ENCODE assay signal across 8 cellular contexts in the genomic region with DNA sequence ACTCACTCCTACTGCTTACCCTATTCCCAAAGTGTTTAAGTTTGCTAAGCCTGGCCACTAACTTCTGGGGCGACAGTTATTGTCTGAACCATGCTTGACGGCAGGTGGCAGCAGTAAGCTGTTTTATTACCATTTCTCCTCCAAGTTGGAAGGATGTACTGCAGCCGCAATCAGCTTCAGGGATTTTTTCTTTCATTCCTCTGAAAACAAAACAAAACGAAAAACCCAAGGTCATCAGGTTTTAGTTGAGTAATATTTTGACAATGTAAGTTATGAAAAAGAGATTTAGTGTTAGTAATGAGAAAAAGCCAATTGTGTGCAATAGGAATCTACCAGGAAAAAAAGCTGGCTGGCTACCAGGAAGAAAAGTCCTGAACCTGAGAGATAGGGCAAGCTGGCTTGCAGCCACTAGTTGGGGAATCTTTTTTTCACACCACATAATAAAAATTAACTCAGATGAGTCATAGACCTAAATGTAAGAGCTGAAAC. TPM values are rescaled to one million over a fixed set of nuclear protein-coding genes. Genes with fewer than 3 reads are reported as not detected.
DNase-seq lines count a peak whose midpoint lies in the region; ATAC-seq, FAIRE-seq and TF ChIP-seq lines count a peak whose summit lies in the region.

No MANE protein-coding gene starts in this region.

- H2AFZ ChIP-seq in HepG2 (ENCODE audit: low read length) = no peak overlapping the region

- DNase-seq in Right ventricle myocardium inferior (ENCODE audit: missing footprints) (no peak), cardiac septum (ENCODE audit: low spot score) (no peak), NB4 (ENCODE audit: low read depth) (peak; percentile 46), colonic mucosa (peak; percentile 80), HepG2 (ENCODE audit: low spot score) (peak; percentile 10)
- DNase-seq in stimulated activated CD8-positive, alpha-beta memory T cell treated with anti-CD3 and anti-CD28 coated beads, Interleukin-12 subunit alpha, Interleukin-12 subunit beta, amount 100 ng/mL, for 1 hour (ENCODE audit: low read depth) = peak; percentile 18

- CTCF ChIA-PET in HepG2 (lab: Yijun Ruan, JAX; ENCODE audit: low intra/inter-chr PET ratio, low total read pairs) = no interaction called here

- H3K36me3 ChIP-seq in colonic mucosa (no peaks in the 10 kb centered on the region), HepG2 (replicated peaks in 1 of 2; ENCODE audit: control insufficient read depth in 1 of 2, insufficient read depth in 2 of 2, low read length in 2 of 2) (no peaks in the 10 kb centered on the region)

- no peak overlapping the region for H3K9ac ChIP-seq in colonic mucosa (ENCODE audit: low read depth in 2 of 2, low read length in 2 of 2)
- no peak overlapping the region for H3K9ac ChIP-seq in HepG2 (ENCODE audit: insufficient read depth, low read depth, low read length)

- POLR2A ChIA-PET in HepG2 (lab: Yijun Ruan, JAX) = no interaction called here

- H3K9me3 ChIP-seq in colonic mucosa (no peaks in the 10 kb centered on the region), HepG2 (ENCODE audit: low read length) (no peaks in the 10 kb centered on the region)

- intact Hi-C loops in Right ventricle myocardium inferior (cut with DNase I) = no loop called here
- intact Hi-C loops in cardiac septum (cut with DNase I) = loop anchor here (2.0 kb wide), 1 partner anchor 292 kb away; no protein-coding TSS in a partner anchor
- intact Hi-C loops in colonic mucosa (cut with DNase I) = loop anchor here (10.0 kb wide), 1 partner anchor 290 kb away; no protein-coding TSS in a partner anchor
- intact Hi-C loops in HepG2 (cut with micrococcal nuclease; ENCODE audit: unreplicated experiment) = no loop called here

- H3K27me3 ChIP-seq in colonic mucosa = no peaks in the 10 kb centered on the region
- no peaks in the 10 kb centered on the region for H3K27me3 ChIP-seq in HepG2 (ENCODE audit: control insufficient read depth in 1 of 2, insufficient read depth in 2 of 2, low read length in 2 of 2)

- H3K27ac ChIP-seq in colonic mucosa (no peak overlapping the region), HepG2 (ENCODE audit: extremely low read length, insufficient read depth, low read length) (no peak overlapping the region)

- no TSS peak for BruUV-seq in HepG2 (replicated peaks; lab: Mats Ljungman, UMichigan)

- TF ChIP-seq RAD21 in HepG2 (CRISPR knock-in tag; IDR thresholded peaks at IDR 0.05) = no peak

- H3K79me2 ChIP-seq in HepG2 (ENCODE audit: insufficient read depth, low read length) = no peaks in the 10 kb centered on the region

- TF ChIP-seq EP300 in HepG2 (IDR thresholded peaks at IDR 0.05; ENCODE audit: low read depth in 2 of 2, low read length in 2 of 2) (no peak), HepG2 (CRISPR knock-in tag; IDR thresholded peaks at IDR 0.05; ENCODE audit: borderline replicate concordance) (no peak)

- no peak for TF ChIP-seq POLR2A in NB4 (IDR thresholded peaks at IDR 0.05; ENCODE audit: extremely low read depth, insufficient read length)
- no peak for TF ChIP-seq POLR2A in HepG2 (IDR thresholded peaks at IDR 0.05; ENCODE audit: insufficient read depth in 1 of 2, low read depth in 2 of 2, low read length in 2 of 2)

- H3K4me1 ChIP-seq in colonic mucosa (no peaks in the 10 kb centered on the region), HepG2 (ENCODE audit: insufficient read depth, low read length) (no peaks in the 10 kb centered on the region)

- H3K4me2 ChIP-seq in HepG2 (ENCODE audit: low read depth, low read length) = no peak overlapping the region

- 3% methylated on average over 4 of the region's 4 CpGs for WGBS in HepG2 (ENCODE audit: low lambda C conversion rate)

- FAIRE-seq in HepG2 (lab: Jason Lieb, UNC) = peak; percentile 85

- no peak overlapping the region for H3K4me3 ChIP-seq in NB4 (ENCODE audit: low read depth, low read length)
- H3K4me3 ChIP-seq in WI38 (ENCODE audit: low read depth, low read length) = no peak overlapping the region
- H3K4me3 ChIP-seq in colonic mucosa = no peak overlapping the region
- no peak overlapping the region for H3K4me3 ChIP-seq in HepG2 (replicated peaks in 1 of 3; ENCODE audit: insufficient read depth in 1 of 3, low read depth in 2 of 3, low read length in 3 of 3)

- in situ Hi-C loops in HepG2 (cut with HindIII; ENCODE audit: extremely low pct_ligation_motif_present, low pct_unique_long_range_greater_than_20kb) = loop anchor here (25.0 kb wide), 2 partner anchors 92 to 267 kb away; partner anchors contain the start of gene ZCCHC18

- no peaks in the 10 kb centered on the region for H4K20me1 ChIP-seq in HepG2 (ENCODE audit: insufficient read depth, low read length)

- ATAC-seq in Right ventricle myocardium inferior (peak; percentile 59), HG02610 (IDR thresholded peaks at IDR 0.05; ENCODE audit: unreplicated experiment) (peak; percentile 76), HepG2 (peak; percentile 76)

- TF ChIP-seq CTCF in NB4 (IDR thresholded peaks at IDR 0.05; ENCODE audit: low read depth, low read length) (peak; percentile 54), WI38 (IDR thresholded peaks at IDR 0.05; ENCODE audit: low read depth, low read length) (peak; percentile 58), colonic mucosa (IDR thresholded peaks at IDR 0.05) (peak; percentile 66), HepG2 (CRISPR knock-in tag; IDR thresholded peaks at IDR 0.05) (peak; percentile 63)

TF ChIP-seq in HepG2, 621 proteins besides CTCF, POLR2A, EP300 and RAD21:
- TF ChIP-seq MTERF4 (CRISPR knock-in tag; IDR thresholded peaks at IDR 0.05) (no peak), STAG1 (CRISPR knock-in tag; IDR thresholded peaks at IDR 0.05) (peak; percentile 55), SMC3 (IDR thresholded peaks at IDR 0.05; ENCODE audit: low read length) (peak; percentile 42; the same call in 1 of the 2 replicates)

RNA-seq across cellular contexts. Expression of gene RAB9B, which starts 13.2 kb away (rescaled TPM):
- total RNA-seq in Right ventricle myocardium inferior = 33.9 TPM
- 38.0 TPM for total RNA-seq in cardiac septum
- 1 to 10 TPM in 1 of 2 donors, under 1 TPM in 1; 0.54 to 1.2 TPM for total RNA-seq in colonic mucosa
- total RNA-seq in HepG2 (2016; rRNA removed; fragmentation: Illumina TruSeq; extraction: Trizol) = 0.04 TPM in 2 replicates
- total RNA-seq in HepG2 (2016; cell fraction: cytosol; rRNA removed; fragmentation: Illumina TruSeq; extraction: Trizol; ENCODE audit: low read depth) = not detected in 2 replicates
- 0.04 and 0.10 TPM in 2 replicates for total RNA-seq in HepG2 (2016; cell fraction: insoluble cytoplasmic fraction; rRNA removed; fragmentation: Illumina TruSeq; extraction: Trizol)
- 0.03 and 0.07 TPM in 2 replicates for total RNA-seq in HepG2 (2016; cell fraction: membrane; rRNA removed; fragmentation: Illumina TruSeq; extraction: Trizol)
- 0.09 TPM in 2 replicates for total RNA-seq in HepG2 (2016; cell fraction: nucleus; rRNA removed; fragmentation: Illumina TruSeq; extraction: Trizol)
- polyA plus RNA-seq in HepG2 (2011; rRNA removed) = 0.04 TPM in 1 of 2 replicates, not detected in the other
- 0.03 TPM in 1 of 2 replicates, not detected in the other for polyA plus RNA-seq in HepG2 (2011; cell fraction: cytosol; rRNA removed)
- 0.05 TPM in 1 of 2 replicates, not detected in the other for polyA plus RNA-seq in HepG2 (2011; cell fraction: nucleus; rRNA removed)
- 0.03 and 0.07 TPM in 2 replicates for polyA plus RNA-seq in HepG2 (2012)
- polyA plus RNA-seq in HepG2 (2016; cell fraction: cytosol; fragmentation: Illumina TruSeq; extraction: Trizol; ENCODE audit: low read depth) = not detected in 2 replicates
- polyA plus RNA-seq in HepG2 (2016; cell fraction: insoluble cytoplasmic fraction; fragmentation: Illumina TruSeq; extraction: Trizol; ENCODE audit: low read depth) = 0.08 and 0.12 TPM in 2 replicates
- polyA plus RNA-seq in HepG2 (2016; cell fraction: membrane; fragmentation: Illumina TruSeq; extraction: Trizol; ENCODE audit: low read depth) = 0.03 TPM in 1 of 2 replicates, not detected in the other
- 0.12 TPM in 1 of 2 replicates, not detected in the other for polyA plus RNA-seq in HepG2 (2016; cell fraction: nucleus; fragmentation: Illumina TruSeq; extraction: Trizol; ENCODE audit: insufficient read depth, low read depth)
- not detected in 2 replicates for polyA minus RNA-seq in HepG2 (2011; rRNA and poly(A)+ RNA removed; ENCODE audit: low replicate concordance)
- not detected in 2 replicates for polyA minus RNA-seq in HepG2 (2011; cell fraction: cytosol; rRNA and poly(A)+ RNA removed)
- not detected in 2 replicates for polyA minus RNA-seq in HepG2 (2011; cell fraction: nucleus; rRNA and poly(A)+ RNA removed)

Comparison
In these comparisons a context has a peak if more than half of its experiments do, and no peak if none do; other contexts are left out.
1. intact Hi-C loops: an anchor here in cardiac septum (2.0 kb wide) and colonic mucosa (10.0 kb wide); none called in Right ventricle myocardium inferior and HepG2.
2. DNase-seq: peak in NB4 (single experiment), colonic mucosa (single experiment), HepG2 (single experiment) and stimulated activated CD8-positive, alpha-beta memory T cell treated with anti-CD3 and anti-CD28 coated beads, Interleukin-12 subunit alpha, Interleukin-12 subunit beta, amount 100 ng/mL, for 1 hour (single experiment); none in Right ventricle myocardium inferior (single experiment) and cardiac septum (single experiment).
3. RNA of gene RAB9B, which starts 13.2 kb away (total RNA-seq): 38.0 TPM in cardiac septum (single experiment) and 33.9 TPM in Right ventricle myocardium inferior (single experiment); 0.54 to 1.2 TPM in colonic mucosa and 0.03 to 0.10 TPM in HepG2; every median in the first group is over 10 times any median in the second.
4. Peak in every context shown above with its lines, with median percentiles within 50 percentile points of each other: ATAC-seq and CTCF ChIP-seq.